Comparison of ENCODE assay signal across 1 cellular context in the genomic region with DNA sequence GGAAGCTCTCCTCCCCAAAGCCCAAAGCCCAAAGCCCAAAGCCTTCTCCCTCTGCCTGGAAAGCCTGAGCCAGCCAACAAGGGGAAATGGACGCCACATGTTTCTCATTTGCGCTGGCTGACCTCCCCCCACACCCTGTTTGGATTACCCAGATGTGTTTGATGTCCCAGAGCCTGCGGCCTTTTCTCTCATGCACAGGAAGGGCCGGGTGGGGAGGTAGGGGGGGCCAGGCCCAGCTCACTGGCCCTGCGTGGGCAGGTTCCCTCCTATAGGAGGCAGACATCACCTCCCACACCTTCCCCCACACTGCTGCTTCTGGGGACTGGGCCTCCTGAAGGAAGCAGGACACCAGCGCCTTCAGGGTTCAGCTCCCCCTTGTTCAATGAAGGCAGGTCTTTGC.
TF ChIP-seq lines count a peak whose summit lies in the region.

No MANE protein-coding gene starts in this region.

TF ChIP-seq in H1, 55 proteins besides CTCF, POLR2A, EP300 and RAD21 (continued from another document):
- TF ChIP-seq RFX5 (IDR thresholded peaks at IDR 0.05; ENCODE audit: borderline replicate concordance, low read depth, low read length) (no peak), POLR2AphosphoS5 (IDR thresholded peaks at IDR 0.05; ENCODE audit: low read depth, low read length) (no peak), BCL11A (IDR thresholded peaks at IDR 0.05; ENCODE audit: low read depth in 2 of 2, low read length in 2 of 2) (no peak), SAP30 (IDR thresholded peaks at IDR 0.05; ENCODE audit: insufficient read depth, insufficient replicate concordance, low read length) (no peak), JUN (IDR thresholded peaks at IDR 0.05; ENCODE audit: low read depth, low read length) (no peak), NRF1 (IDR thresholded peaks at IDR 0.05; ENCODE audit: low read depth, low read length) (no peak), MAFK (IDR thresholded peaks at IDR 0.05; ENCODE audit: low read depth, low read length) (no peak), TAF7 (optimal IDR thresholded peaks at IDR 0.05; ENCODE audit: borderline replicate concordance, low read depth, low read length) (no peak), GTF2F1 (IDR thresholded peaks at IDR 0.05; ENCODE audit: borderline replicate concordance, low read depth, low read length) (no peak), TEAD4 (IDR thresholded peaks at IDR 0.05; ENCODE audit: low read depth, low read length) (no peak)
- TF ChIP-seq, protein P1, sequence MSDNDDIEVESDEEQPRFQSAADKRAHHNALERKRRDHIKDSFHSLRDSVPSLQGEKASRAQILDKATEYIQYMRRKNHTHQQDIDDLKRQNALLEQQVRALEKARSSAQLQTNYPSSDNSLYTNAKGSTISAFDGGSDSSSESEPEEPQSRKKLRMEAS (IDR thresholded peaks at IDR 0.05), result no peak
- TF ChIP-seq, protein P2, sequence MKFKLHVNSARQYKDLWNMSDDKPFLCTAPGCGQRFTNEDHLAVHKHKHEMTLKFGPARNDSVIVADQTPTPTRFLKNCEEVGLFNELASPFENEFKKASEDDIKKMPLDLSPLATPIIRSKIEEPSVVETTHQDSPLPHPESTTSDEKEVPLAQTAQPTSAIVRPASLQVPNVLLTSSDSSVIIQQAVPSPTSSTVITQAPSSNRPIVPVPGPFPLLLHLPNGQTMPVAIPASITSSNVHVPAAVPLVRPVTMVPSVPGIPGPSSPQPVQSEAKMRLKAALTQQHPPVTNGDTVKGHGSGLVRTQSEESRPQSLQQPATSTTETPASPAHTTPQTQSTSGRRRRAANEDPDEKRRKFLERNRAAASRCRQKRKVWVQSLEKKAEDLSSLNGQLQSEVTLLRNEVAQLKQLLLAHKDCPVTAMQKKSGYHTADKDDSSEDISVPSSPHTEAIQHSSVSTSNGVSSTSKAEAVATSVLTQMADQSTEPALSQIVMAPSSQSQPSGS (IDR thresholded peaks at IDR 0.05; ENCODE audit: low read length), result no peak
TF ChIP-seq in H1: peak in this region for 0.
